24 cellular contexts compared by ENCODE assay signal in the genomic region with DNA sequence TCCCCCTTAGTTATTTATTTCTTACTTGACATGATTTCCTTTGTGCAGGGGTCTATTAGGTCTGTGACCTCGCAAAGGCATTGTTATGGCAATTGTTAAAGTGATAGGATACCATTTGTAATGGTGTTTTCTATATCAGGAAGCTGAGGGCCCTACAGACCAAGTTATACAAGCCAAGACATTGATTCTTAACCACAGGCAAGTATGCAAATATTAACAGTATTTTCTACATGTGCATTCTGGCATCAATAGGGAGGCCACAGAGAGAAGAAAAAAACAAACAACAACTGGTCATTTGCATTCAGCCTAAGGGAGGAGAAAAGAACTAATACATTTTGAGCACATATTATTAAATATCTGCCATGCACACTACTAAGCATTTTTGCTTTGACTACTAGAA. TPM values are rescaled to one million over a fixed set of nuclear protein-coding genes. Genes with fewer than 3 reads are reported as not detected.
"Had no signal": no experiment of that assay in that cellular context is flagged by ENCODE, and none has a peak within 500 bp of the region (broad histone marks: within the 10 kb centered on the region; RNA-seq: fewer than 3 reads in every experiment).

No MANE protein-coding gene starts in this region.

- H3K4me1 ChIP-seq: SJSA1 had no signal

- H3K27ac ChIP-seq: HL-60, KMS-11, SJSA1, SK-N-MC had no signal

- H3K27me3 ChIP-seq: SJSA1 had no signal

- H3K4me2 ChIP-seq: KMS-11 had no signal

- H3K4me3 ChIP-seq: K562, SJSA1, SK-N-MC had no signal

- DNase-seq: Kasumi-1, MM.1S, NCI-H1105, NCI-H1417, NCI-H146, NCI-H1694 treated with DMSO at 0.1 percent for 48 hours, NCI-H1930, NCI-H2081, NCI-H2107, NCI-H226, NCI-H446, NCI-H510A, NCI-H524 treated with DMSO at 0.1 percent for 48 hours, NCI-H748 treated with DMSO at 0.1 percent for 48 hours, Right ventricle myocardium superior, RPMI8226, SIG-M5 had no signal

- H3K9me3 ChIP-seq: SJSA1 had no signal

- ATAC-seq: K562 had no signal

- H3K9ac ChIP-seq: KMS-11 had no signal

- H3K36me3 ChIP-seq: SJSA1 had no signal

RNA-seq across cellular contexts. Expression of a gene that starts 28.5 kb away (rescaled TPM):
- total RNA-seq: M059J; Right ventricle myocardium superior; SJSA1; T-helper 1 cell treated with Interleukin-12 subunit alpha and Interleukin-12 subunit beta and Interleukin-4 antibody, amounts not matched to agents 30 ng/mL and 1 ng/mL, for 36 hours had no signal
